In the genomic region with DNA sequence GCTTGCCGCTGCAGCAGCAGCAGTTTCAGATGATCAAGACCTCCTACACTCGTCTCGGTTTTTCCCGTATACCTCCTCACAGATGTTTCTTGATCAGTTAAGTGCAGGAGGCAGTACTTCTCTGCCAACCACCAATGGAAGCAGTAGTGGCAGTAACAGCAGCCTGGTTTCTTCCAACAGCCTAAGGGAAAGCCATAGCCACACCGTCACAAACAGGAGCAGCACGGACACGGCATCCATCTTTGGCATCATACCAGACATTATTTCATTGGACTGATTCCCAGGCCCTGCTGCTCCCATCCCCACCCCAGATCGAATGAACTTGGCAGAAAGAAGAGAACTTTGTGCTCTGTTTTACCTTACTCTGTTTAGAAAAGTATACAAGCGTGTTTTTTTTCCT, we compare ENCODE assay signal across 8 cellular contexts. TPM values are rescaled to one million over a fixed set of nuclear protein-coding genes. Genes with fewer than 3 reads are reported as not detected.
DNase-seq lines count a peak whose midpoint lies in the region; ATAC-seq and TF ChIP-seq lines count a peak whose summit lies in the region.

No MANE protein-coding gene starts in this region.

- no peaks in the 10 kb centered on the region for H3K27me3 ChIP-seq in heart left ventricle
- no peaks in the 10 kb centered on the region for H3K27me3 ChIP-seq in stomach smooth muscle (ENCODE audit: control insufficient read depth in 1 of 2, insufficient read depth in 2 of 2, low read length in 2 of 2)
- H3K27me3 ChIP-seq in foreskin keratinocyte: no peaks in the 10 kb centered on the region

- H3K4me3 Mint-ChIP-seq in HFFc6: peak overlapping the region; percentile 63
- H3K4me3 Mint-ChIP-seq in activated T-helper 2 cell treated with anti-CD3 and anti-CD28 coated beads, Interferon-gamma antibody, Interleukin-2, Interleukin-4, amounts not matched to agents 10 μg/mL and 5 μg/mL and 100 μg/mL, durations not matched to agents 14 hours and 24 hours and 36 hours (ENCODE audit: low read depth): no peak overlapping the region

- no peaks in the 10 kb centered on the region for H3K9me3 ChIP-seq in heart left ventricle
- H3K9me3 ChIP-seq in stomach smooth muscle (ENCODE audit: control insufficient read depth in 2 of 2, low read length in 2 of 2): no peaks in the 10 kb centered on the region

- peaks cover 28% of the 10 kb centered on the region for H3K4me1 Mint-ChIP-seq in HFFc6 (ENCODE audit: low read depth)
- peaks cover 7% of the 10 kb centered on the region for H3K4me1 Mint-ChIP-seq in activated T-helper 2 cell treated with anti-CD3 and anti-CD28 coated beads, Interferon-gamma antibody, Interleukin-2, Interleukin-4, amounts not matched to agents 10 μg/mL and 5 μg/mL and 100 μg/mL, durations not matched to agents 14 hours and 24 hours and 36 hours (ENCODE audit: low read depth)

- intact Hi-C loops in activated T-helper 2 cell treated with anti-CD3 and anti-CD28 coated beads, Interferon-gamma antibody, Interleukin-2, Interleukin-4, amounts not matched to agents 10 μg/mL and 5 μg/mL and 100 μg/mL, durations not matched to agents 14 hours and 24 hours and 36 hours (cut with micrococcal nuclease): no loop called here
- intact Hi-C loops in heart left ventricle (cut with DNase I): no loop called here

- no peaks in the 10 kb centered on the region for H3K9me3 Mint-ChIP-seq in HFFc6
- no peaks in the 10 kb centered on the region for H3K9me3 Mint-ChIP-seq in activated T-helper 2 cell treated with anti-CD3 and anti-CD28 coated beads, Interferon-gamma antibody, Interleukin-2, Interleukin-4, amounts not matched to agents 10 μg/mL and 5 μg/mL and 100 μg/mL, durations not matched to agents 14 hours and 24 hours and 36 hours

- DNase-seq in HFFc6 (peak; percentile 67), heart left ventricle (peak in 4 of 5 donors; percentile 67 to 69 (median 68)), foreskin keratinocyte (no peak), SIG-M5 treated with dmso at 0.1 percent for 504 hours (lab: John Stamatoyannopoulos, UW; ENCODE audit: unreplicated experiment) (no peak)
- DNase-seq in activated T-helper 2 cell treated with anti-CD3 and anti-CD28 coated beads, Interferon-gamma antibody, Interleukin-2, Interleukin-4, amounts not matched to agents 10 μg/mL and 5 μg/mL and 100 μg/mL, durations not matched to agents 14 hours and 24 hours and 36 hours (ENCODE audit: low spot score): no peak

- H3K27ac ChIP-seq in heart left ventricle: peak overlapping the region; percentile 9 to 78 (median 45)
- peak overlapping the region; percentile 73 for H3K27ac ChIP-seq in stomach smooth muscle (ENCODE audit: low read length)
- no peak overlapping the region for H3K27ac ChIP-seq in foreskin keratinocyte

- H3K36me3 Mint-ChIP-seq in HFFc6 (ENCODE audit: low read depth): peaks cover 62% of the 10 kb centered on the region
- peaks cover 75% of the 10 kb centered on the region for H3K36me3 Mint-ChIP-seq in activated T-helper 2 cell treated with anti-CD3 and anti-CD28 coated beads, Interferon-gamma antibody, Interleukin-2, Interleukin-4, amounts not matched to agents 10 μg/mL and 5 μg/mL and 100 μg/mL, durations not matched to agents 14 hours and 24 hours and 36 hours (ENCODE audit: low read depth)

- H3K27me3 Mint-ChIP-seq in HFFc6 (ENCODE audit: insufficient read depth): no peaks in the 10 kb centered on the region
- H3K27me3 Mint-ChIP-seq in activated T-helper 2 cell treated with anti-CD3 and anti-CD28 coated beads, Interferon-gamma antibody, Interleukin-2, Interleukin-4, amounts not matched to agents 10 μg/mL and 5 μg/mL and 100 μg/mL, durations not matched to agents 14 hours and 24 hours and 36 hours (ENCODE audit: low read depth): no peaks in the 10 kb centered on the region

- WGBS in heart left ventricle, 4 donors: 13 to 23% (median 16%) methylated on average over 9 of the region's 9 CpGs

- H3K4me1 ChIP-seq in heart left ventricle (peaks cover 0 to 35% (median 20%) of the 10 kb centered on the region in 12 donors), stomach smooth muscle (ENCODE audit: control insufficient read depth, insufficient read depth, low read length) (peaks cover 16% of the 10 kb centered on the region), foreskin keratinocyte (no peaks in the 10 kb centered on the region)

- peak; percentile 87 to 96 (median 94) for ATAC-seq in heart left ventricle
- ATAC-seq in foreskin keratinocyte: no peak
- no peak for ATAC-seq in HG03196 (IDR thresholded peaks at IDR 0.05; ENCODE audit: unreplicated experiment)
- ATAC-seq in HG03108 (IDR thresholded peaks at IDR 0.05; ENCODE audit: unreplicated experiment): no peak

- TF ChIP-seq CTCF in HFFc6 (IDR thresholded peaks at IDR 0.05) (no peak), heart left ventricle (IDR thresholded peaks at IDR 0.05) (no peak), foreskin keratinocyte (conservative IDR thresholded peaks at IDR 0.05) (no peak)

- H3K36me3 ChIP-seq in heart left ventricle (peaks cover 0 to 93% (median 77%) of the 10 kb centered on the region in 9 donors), stomach smooth muscle (ENCODE audit: control insufficient read depth in 2 of 2, insufficient read depth in 2 of 2, low read length in 2 of 2) (peaks cover 10 to 18% of the 10 kb centered on the region in 2 donors)

- TF ChIP-seq POLR2A in heart left ventricle (IDR thresholded peaks at IDR 0.05): no peak

- H3K9ac ChIP-seq in stomach smooth muscle (ENCODE audit: low read length in 2 of 2): peak overlapping the region; percentile 42 to 60

- peak overlapping the region; percentile 78 for H3K27ac Mint-ChIP-seq in HFFc6
- peak overlapping the region; percentile 5 for H3K27ac Mint-ChIP-seq in activated T-helper 2 cell treated with anti-CD3 and anti-CD28 coated beads, Interferon-gamma antibody, Interleukin-2, Interleukin-4, amounts not matched to agents 10 μg/mL and 5 μg/mL and 100 μg/mL, durations not matched to agents 14 hours and 24 hours and 36 hours

- H3K4me3 ChIP-seq in heart left ventricle (peak overlapping the region in 1 of 12 donors; percentile 1), stomach smooth muscle (ENCODE audit: low read length in 2 of 2) (peak overlapping the region; percentile 29 to 65)

RNA-seq across cellular contexts. Expression of a gene that starts 17.6 kb away (rescaled TPM):
- 1 to 10 TPM in 3 of 6 experiments, under 1 TPM in 3; 0.40 to 1.9 (median 0.87) TPM for total RNA-seq in HFFc6 (2021; fragmentation: NEBNext Ultra II Directional; extraction: Animal tissue kit (Norgen Biotek cat#: 25700))
- 11.9 and 12.1 TPM in 2 replicates for total RNA-seq in activated T-helper 2 cell treated with anti-CD3 and anti-CD28 coated beads, Interferon-gamma antibody, Interleukin-2, Interleukin-4, amounts not matched to agents 10 μg/mL and 5 μg/mL and 100 μg/mL, durations not matched to agents 14 hours and 24 hours and 36 hours
- total RNA-seq in heart left ventricle (1 to 10 TPM in 5 of 9 donors, under 1 TPM in 4; 0.21 to 6.6 (median 1.5) TPM), foreskin keratinocyte (4.3 and 4.4 TPM in 2 replicates)
- polyA plus RNA-seq in heart left ventricle (1 to 10 TPM; 1.2 to 1.6 TPM), foreskin keratinocyte (5.5 and 8.1 TPM in 2 replicates)

RNA-seq across cellular contexts. Expression of a gene that starts 42.0 kb away (rescaled TPM):
- total RNA-seq in HFFc6 (2021; fragmentation: NEBNext Ultra II Directional; extraction: Animal tissue kit (Norgen Biotek cat#: 25700)): 10 to 100 TPM; 26.0 to 45.0 (median 37.1) TPM
- total RNA-seq in activated T-helper 2 cell treated with anti-CD3 and anti-CD28 coated beads, Interferon-gamma antibody, Interleukin-2, Interleukin-4, amounts not matched to agents 10 μg/mL and 5 μg/mL and 100 μg/mL, durations not matched to agents 14 hours and 24 hours and 36 hours: 82.4 and 84.9 TPM in 2 replicates
- total RNA-seq in heart left ventricle (10 to 100 TPM in 3 of 9 donors, 1 to 10 TPM in 6; 5.6 to 24.1 (median 8.9) TPM), foreskin keratinocyte (27.5 and 29.8 TPM in 2 replicates)
- polyA plus RNA-seq in heart left ventricle (10 to 100 TPM in 1 of 2 donors, 1 to 10 TPM in 1; 8.6 to 19.0 TPM), foreskin keratinocyte (35.9 and 36.5 TPM in 2 replicates)

Comparison
In these comparisons a context has a peak if more than half of its experiments do, and no peak if none do; other contexts are left out.
1. DNase-seq: peak in HFFc6 (single experiment) and heart left ventricle (4 of 5); none in activated T-helper 2 cell treated with anti-CD3 and anti-CD28 coated beads, Interferon-gamma antibody, Interleukin-2, Interleukin-4, amounts not matched to agents 10 μg/mL and 5 μg/mL and 100 μg/mL, durations not matched to agents 14 hours and 24 hours and 36 hours (single experiment), foreskin keratinocyte (0 of 2) and SIG-M5 treated with dmso at 0.1 percent for 504 hours (single experiment).
2. ATAC-seq: peak in heart left ventricle (4 of 4); none in foreskin keratinocyte (single experiment), HG03196 (single experiment) and HG03108 (single experiment).